1 cellular context compared by ENCODE assay signal in genomic region chr2:207681431-207681830, GRCh38.
TF ChIP-seq lines count a peak whose summit lies in the region.

No MANE protein-coding gene starts in this region.

TF ChIP-seq in K562, 482 proteins besides CTCF, POLR2A, EP300 and RAD21 (continued from another document):
- TF ChIP-seq, protein P1, sequence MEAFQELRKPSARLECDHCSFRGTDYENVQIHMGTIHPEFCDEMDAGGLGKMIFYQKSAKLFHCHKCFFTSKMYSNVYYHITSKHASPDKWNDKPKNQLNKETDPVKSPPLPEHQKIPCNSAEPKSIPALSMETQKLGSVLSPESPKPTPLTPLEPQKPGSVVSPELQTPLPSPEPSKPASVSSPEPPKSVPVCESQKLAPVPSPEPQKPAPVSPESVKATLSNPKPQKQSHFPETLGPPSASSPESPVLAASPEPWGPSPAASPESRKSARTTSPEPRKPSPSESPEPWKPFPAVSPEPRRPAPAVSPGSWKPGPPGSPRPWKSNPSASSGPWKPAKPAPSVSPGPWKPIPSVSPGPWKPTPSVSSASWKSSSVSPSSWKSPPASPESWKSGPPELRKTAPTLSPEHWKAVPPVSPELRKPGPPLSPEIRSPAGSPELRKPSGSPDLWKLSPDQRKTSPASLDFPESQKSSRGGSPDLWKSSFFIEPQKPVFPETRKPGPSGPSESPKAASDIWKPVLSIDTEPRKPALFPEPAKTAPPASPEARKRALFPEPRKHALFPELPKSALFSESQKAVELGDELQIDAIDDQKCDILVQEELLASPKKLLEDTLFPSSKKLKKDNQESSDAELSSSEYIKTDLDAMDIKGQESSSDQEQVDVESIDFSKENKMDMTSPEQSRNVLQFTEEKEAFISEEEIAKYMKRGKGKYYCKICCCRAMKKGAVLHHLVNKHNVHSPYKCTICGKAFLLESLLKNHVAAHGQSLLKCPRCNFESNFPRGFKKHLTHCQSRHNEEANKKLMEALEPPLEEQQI (IDR thresholded peaks at IDR 0.05): no peak
- TF ChIP-seq, protein P2, sequence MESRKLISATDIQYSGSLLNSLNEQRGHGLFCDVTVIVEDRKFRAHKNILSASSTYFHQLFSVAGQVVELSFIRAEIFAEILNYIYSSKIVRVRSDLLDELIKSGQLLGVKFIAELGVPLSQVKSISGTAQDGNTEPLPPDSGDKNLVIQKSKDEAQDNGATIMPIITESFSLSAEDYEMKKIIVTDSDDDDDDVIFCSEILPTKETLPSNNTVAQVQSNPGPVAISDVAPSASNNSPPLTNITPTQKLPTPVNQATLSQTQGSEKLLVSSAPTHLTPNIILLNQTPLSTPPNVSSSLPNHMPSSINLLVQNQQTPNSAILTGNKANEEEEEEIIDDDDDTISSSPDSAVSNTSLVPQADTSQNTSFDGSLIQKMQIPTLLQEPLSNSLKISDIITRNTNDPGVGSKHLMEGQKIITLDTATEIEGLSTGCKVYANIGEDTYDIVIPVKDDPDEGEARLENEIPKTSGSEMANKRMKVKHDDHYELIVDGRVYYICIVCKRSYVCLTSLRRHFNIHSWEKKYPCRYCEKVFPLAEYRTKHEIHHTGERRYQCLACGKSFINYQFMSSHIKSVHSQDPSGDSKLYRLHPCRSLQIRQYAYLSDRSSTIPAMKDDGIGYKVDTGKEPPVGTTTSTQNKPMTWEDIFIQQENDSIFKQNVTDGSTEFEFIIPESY (CRISPR knock-in tag; IDR thresholded peaks at IDR 0.05): peak; percentile 41; the same call in 1 of the 2 replicates
- TF ChIP-seq LEF1 (IDR thresholded peaks at IDR 0.05) (no peak), ATF7 (IDR thresholded peaks at IDR 0.05) (no peak), HDAC3 (IDR thresholded peaks at IDR 0.05; ENCODE audit: borderline replicate concordance, partially characterized antibody) (no peak), ZNF583 (CRISPR knock-in tag; IDR thresholded peaks at IDR 0.05) (no peak)
